ENCODE assay signal across 8 cellular contexts in the genomic region with DNA sequence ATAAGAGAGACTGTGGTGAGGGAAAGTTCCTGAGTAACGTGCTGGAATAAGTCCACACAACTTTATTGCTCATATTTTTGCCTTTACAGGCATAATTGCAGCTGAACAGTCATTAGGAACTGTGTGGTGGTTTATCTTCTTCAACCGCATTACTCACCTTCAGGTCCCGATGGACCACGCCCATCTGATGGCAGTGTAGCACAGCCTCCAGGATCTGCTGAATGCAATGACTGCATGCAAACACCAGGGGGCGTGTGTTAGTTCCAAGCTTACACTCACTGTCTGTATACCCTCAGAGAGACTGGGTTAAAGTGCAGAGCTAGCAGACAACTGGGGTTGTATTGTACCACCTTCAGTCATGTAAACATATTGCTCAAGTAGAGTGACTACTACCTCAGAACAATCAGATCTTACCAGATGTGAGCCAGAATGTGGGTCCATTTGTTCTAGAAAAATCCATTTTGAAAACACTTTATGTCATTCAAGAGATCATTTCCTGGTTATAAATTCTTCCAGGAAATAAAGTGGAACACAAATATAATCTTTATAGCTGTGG.
DNase-seq lines count a peak whose midpoint lies in the region; ATAC-seq and TF ChIP-seq lines count a peak whose summit lies in the region.

No MANE protein-coding gene starts in this region.

- intact Hi-C loops in left ventricle myocardium inferior (cut with micrococcal nuclease), result loop anchor here (5.0 to 10.0 kb wide), 2 partner anchors 153 to 215 kb away; a partner anchor contains a TSS

- H3K27me3 ChIP-seq in left ventricle myocardium inferior (ENCODE audit: low read depth), result no peaks in the 10 kb centered on the region

- DNase-seq in DMS79 (lab: John Stamatoyannopoulos, UW) (peak; percentile 0), DMS79 treated with DMSO at 0.1 percent for 48 hours (lab: John Stamatoyannopoulos, UW) (no peak), NCI-H1694 treated with DMSO at 0.1 percent for 48 hours (lab: John Stamatoyannopoulos, UW) (peak; percentile 69), T-helper 1 cell (peak; percentile 70 to 96 (median 83)), amniotic epithelial cell (ENCODE audit: low read depth) (peak; percentile 97), left ventricle myocardium inferior (peak; percentile 83), retina (peak; percentile 81)

- peak overlapping the region; percentile 68 for H3K27ac ChIP-seq in left ventricle myocardium inferior (replicated peaks)

- ATAC-seq in HG02938 (IDR thresholded peaks at IDR 0.05; ENCODE audit: unreplicated experiment), result peak; percentile 100

- H3K36me3 ChIP-seq in left ventricle myocardium inferior, result peaks cover 7% of the 10 kb centered on the region

- no peak overlapping the region for H3K4me3 ChIP-seq in left ventricle myocardium inferior

- peak; percentile 97 for TF ChIP-seq CTCF in left ventricle myocardium inferior (IDR thresholded peaks at IDR 0.05; ENCODE audit: borderline replicate concordance)

- peaks cover 31% of the 10 kb centered on the region for H3K4me1 ChIP-seq in left ventricle myocardium inferior

- no peaks in the 10 kb centered on the region for H3K9me3 ChIP-seq in left ventricle myocardium inferior (replicated peaks)
